ENCODE assay signal across 24 cellular contexts in genomic region chr4:48620093-48620492, GRCh38.
DNase-seq lines count a peak whose midpoint lies in the region; ATAC-seq and TF ChIP-seq lines count a peak whose summit lies in the region.
"Had no signal": no experiment of that assay in that cellular context is flagged by ENCODE, and none has a peak within 500 bp of the region (broad histone marks: within the 10 kb centered on the region; RNA-seq: fewer than 3 reads in every experiment).

No MANE protein-coding gene starts in this region.

- no peak overlapping the region for H3K9ac ChIP-seq in SK-N-MC (ENCODE audit: insufficient read length)

- H3K27me3 Mint-ChIP-seq in activated CD8-positive, alpha-beta T cell treated with anti-CD3 and anti-CD28 coated beads, Interleukin-2, amount 10 ng/mL, durations not matched to agents 7 days and 5 days (ENCODE audit: low read depth): no peaks in the 10 kb centered on the region
- no peaks in the 10 kb centered on the region for H3K27me3 Mint-ChIP-seq in activated CD8-positive, alpha-beta T cell treated with anti-CD3 and anti-CD28 coated beads for 36 hours

- H3K9me3 ChIP-seq in SK-N-MC (ENCODE audit: low read depth, low read length): no peaks in the 10 kb centered on the region
- H3K9me3 ChIP-seq: BE2C had no signal

- H3K27me3 ChIP-seq in brain microvascular endothelial cell (replicated peaks): no peaks in the 10 kb centered on the region
- H3K27me3 ChIP-seq: BE2C had no signal

- no peaks in the 10 kb centered on the region; the same call in 1 of the 2 replicates for H3K36me3 ChIP-seq in SK-N-MC (ENCODE audit: insufficient read depth, low read length)
- no peaks in the 10 kb centered on the region for H3K36me3 ChIP-seq in brain microvascular endothelial cell (replicated peaks)

- TF ChIP-seq CTCF in activated CD8-positive, alpha-beta T cell treated with anti-CD3 and anti-CD28 coated beads for 36 hours (IDR thresholded peaks at IDR 0.05): no peak
- no peak for TF ChIP-seq CTCF in brain microvascular endothelial cell (IDR thresholded peaks at IDR 0.05; ENCODE audit: low read depth, low read length, missing control alignments)

- no peak for DNase-seq in activated CD8-positive, alpha-beta T cell treated with anti-CD3 and anti-CD28 coated beads, Interleukin-2, amount 10 ng/mL, durations not matched to agents 7 days and 5 days
- no peak for DNase-seq in activated CD8-positive, alpha-beta T cell treated with anti-CD3 and anti-CD28 coated beads for 36 hours
- DNase-seq in SK-N-MC (ENCODE audit: low read depth, low spot score): no peak
- no peak for DNase-seq in epithelial cell of prostate (ENCODE audit: low read depth, low spot score)
- DNase-seq in substantia nigra (lab: John Stamatoyannopoulos, UW): no peak
- no peak for DNase-seq in brain microvascular endothelial cell
- no peak for DNase-seq in NCI-H187 (lab: John Stamatoyannopoulos, UW)
- DNase-seq: BE2C, H9, Kasumi-1, MV-4-11, NCI-H1105, NCI-H146, NCI-H2029, NCI-H446 treated with DMSO at 0.1 percent for 48 hours, NCI-H526, Right ventricle myocardium superior, RPMI8226 had no signal

- in situ Hi-C loops in brain microvascular endothelial cell (cut with HindIII; ENCODE audit: low pct_ligation_motif_present, low sequenced_read_pairs): no loop called here

- H3K4me3 Mint-ChIP-seq in activated CD8-positive, alpha-beta T cell treated with anti-CD3 and anti-CD28 coated beads, Interleukin-2, amount 10 ng/mL, durations not matched to agents 7 days and 5 days: no peak overlapping the region
- H3K4me3 Mint-ChIP-seq in activated CD8-positive, alpha-beta T cell treated with anti-CD3 and anti-CD28 coated beads for 36 hours: no peak overlapping the region
- H3K4me3 Mint-ChIP-seq: CD14-positive monocyte, GM23338, H9 had no signal

- intact Hi-C loops in activated CD8-positive, alpha-beta T cell treated with anti-CD3 and anti-CD28 coated beads for 36 hours (cut with micrococcal nuclease): no loop called here

- peaks cover 6% of the 10 kb centered on the region for H3K9me3 Mint-ChIP-seq in activated CD8-positive, alpha-beta T cell treated with anti-CD3 and anti-CD28 coated beads, Interleukin-2, amount 10 ng/mL, durations not matched to agents 7 days and 5 days (ENCODE audit: insufficient read depth)
- H3K9me3 Mint-ChIP-seq in activated CD8-positive, alpha-beta T cell treated with anti-CD3 and anti-CD28 coated beads for 36 hours: no peaks in the 10 kb centered on the region
- H3K9me3 Mint-ChIP-seq: GM23338, H9 had no signal

- peaks cover 46% of the 10 kb centered on the region for H3K36me3 Mint-ChIP-seq in activated CD8-positive, alpha-beta T cell treated with anti-CD3 and anti-CD28 coated beads, Interleukin-2, amount 10 ng/mL, durations not matched to agents 7 days and 5 days (ENCODE audit: low read depth)
- H3K36me3 Mint-ChIP-seq in activated CD8-positive, alpha-beta T cell treated with anti-CD3 and anti-CD28 coated beads for 36 hours (ENCODE audit: low read depth): peaks cover 35% of the 10 kb centered on the region

- H3K27ac Mint-ChIP-seq in activated CD8-positive, alpha-beta T cell treated with anti-CD3 and anti-CD28 coated beads, Interleukin-2, amount 10 ng/mL, durations not matched to agents 7 days and 5 days: peak overlapping the region; percentile 31
- no peak overlapping the region for H3K27ac Mint-ChIP-seq in activated CD8-positive, alpha-beta T cell treated with anti-CD3 and anti-CD28 coated beads for 36 hours
- H3K27ac Mint-ChIP-seq: CD14-positive monocyte, GM23338 had no signal

- H3K4me1 Mint-ChIP-seq in activated CD8-positive, alpha-beta T cell treated with anti-CD3 and anti-CD28 coated beads, Interleukin-2, amount 10 ng/mL, durations not matched to agents 7 days and 5 days (ENCODE audit: low read depth): no peaks in the 10 kb centered on the region
- no peaks in the 10 kb centered on the region for H3K4me1 Mint-ChIP-seq in activated CD8-positive, alpha-beta T cell treated with anti-CD3 and anti-CD28 coated beads for 36 hours (ENCODE audit: low read depth)
- H3K4me1 Mint-ChIP-seq: CD14-positive monocyte had no signal

- CTCF ChIA-PET in activated CD8-positive, alpha-beta T cell treated with anti-CD3 and anti-CD28 coated beads, Interleukin-2, amount 10 ng/mL, durations not matched to agents 7 days and 5 days (lab: Charles Lee): interaction anchor here (1.8 kb wide), 1 partner anchor 41 kb away, joined by 4 read pairs; no protein-coding TSS in a partner anchor
- CTCF ChIA-PET in activated CD8-positive, alpha-beta T cell treated with anti-CD3 and anti-CD28 coated beads for 36 hours (lab: Charles Lee): interaction anchor here (1.3 to 1.5 kb wide), 2 partner anchors 28 to 343 kb away, joined by 3 to 5 read pairs; no protein-coding TSS in a partner anchor

- POLR2A ChIA-PET in activated CD8-positive, alpha-beta T cell treated with anti-CD3 and anti-CD28 coated beads, Interleukin-2, amount 10 ng/mL, durations not matched to agents 7 days and 5 days (lab: Charles Lee): no interaction called here
- POLR2A ChIA-PET in activated CD8-positive, alpha-beta T cell treated with anti-CD3 and anti-CD28 coated beads for 36 hours (lab: Charles Lee): no interaction called here

- no peak for ATAC-seq in activated CD8-positive, alpha-beta T cell treated with anti-CD3 and anti-CD28 coated beads, Interleukin-2, amount 10 ng/mL, durations not matched to agents 7 days and 5 days
- ATAC-seq in activated CD8-positive, alpha-beta T cell treated with anti-CD3 and anti-CD28 coated beads for 36 hours: no peak
- no peak for ATAC-seq in HG02571 (IDR thresholded peaks at IDR 0.05; ENCODE audit: unreplicated experiment)
- ATAC-seq: GM23338, HepG2, K562 had no signal

- H3K27ac ChIP-seq in SK-N-MC (peak overlapping the region; percentile 22; the same call in 1 of the 2 replicates), epithelial cell of prostate (peak overlapping the region; percentile 41), substantia nigra (ENCODE audit: low read depth, low read length, poor library complexity, severe bottlenecking) (peak overlapping the region; percentile 3), brain microvascular endothelial cell (no peak overlapping the region)
- H3K27ac ChIP-seq: 22Rv1 had no signal

- no peak overlapping the region for H3K4me3 ChIP-seq in SK-N-MC
- no peak overlapping the region for H3K4me3 ChIP-seq in brain microvascular endothelial cell (ENCODE audit: low read depth, low read length)
- H3K4me3 ChIP-seq: GM23338, K562 had no signal
